Comparison of ENCODE assay signal across 19 cellular contexts in the genomic region with DNA sequence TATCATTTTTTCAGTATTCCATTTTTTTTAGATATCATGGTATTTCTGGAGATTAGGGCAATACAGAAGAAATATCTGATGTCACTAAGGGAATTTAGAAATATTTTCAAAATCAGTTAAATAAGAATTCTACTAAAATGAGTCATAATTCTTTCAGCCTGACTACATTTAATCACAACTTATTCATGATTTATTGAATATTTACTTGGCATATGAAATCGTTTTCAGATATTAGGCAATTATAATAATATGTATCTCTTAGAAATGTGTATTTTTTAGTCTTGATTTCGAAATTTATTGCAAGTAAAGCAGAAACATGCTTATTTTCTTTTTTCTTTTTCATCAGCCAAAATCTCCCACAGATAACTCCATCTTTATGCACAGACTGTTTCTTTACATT.
DNase-seq lines count a peak whose midpoint lies in the region; ATAC-seq, FAIRE-seq and TF ChIP-seq lines count a peak whose summit lies in the region.
"Had no signal": no experiment of that assay in that cellular context is flagged by ENCODE, and none has a peak within 500 bp of the region (broad histone marks: within the 10 kb centered on the region; RNA-seq: fewer than 3 reads in every experiment).

No MANE protein-coding gene starts in this region.

- TF ChIP-seq CTCF in PC-3 (conservative IDR thresholded peaks at IDR 0.05; ENCODE audit: low read depth, low read length) = no peak
- no peak for TF ChIP-seq CTCF in fibroblast of the aortic adventitia (IDR thresholded peaks at IDR 0.05; ENCODE audit: insufficient read depth, low read length)
- TF ChIP-seq CTCF in lower leg skin (IDR thresholded peaks at IDR 0.05) = no peak

- no peak overlapping the region for H2AFZ ChIP-seq in PC-3 (ENCODE audit: low read length)

- POLR2A ChIA-PET in PC-3 (lab: Charles Lee; ENCODE audit: unreplicated experiment) (no interaction called here), T-cell (lab: Charles Lee) (no interaction called here)

- H3K9me2 ChIP-seq in PC-3 (replicated peaks; ENCODE audit: low read length) = no peaks in the 10 kb centered on the region

- H3K36me3 Mint-ChIP-seq in T-cell = no peaks in the 10 kb centered on the region
- H3K36me3 Mint-ChIP-seq: CD4-positive, CD25-positive, alpha-beta regulatory T cell had no signal

- H3K4me2 ChIP-seq in PC-3 (ENCODE audit: low read length) = 0 out of 2 replicates have a peak overlapping the region, but pooled peaks have one; percentile 12
- H3K4me2 ChIP-seq: BLaER1 treated with 17β-estradiol and CSF1 and Interleukin-3, amounts not matched to agents 10 nM and 100 nM had no signal

- no peaks in the 10 kb centered on the region for H3K9me3 ChIP-seq in PC-3 (ENCODE audit: low read length)
- H3K9me3 ChIP-seq: BLaER1 treated with 17β-estradiol and CSF1 and Interleukin-3, amounts not matched to agents 10 nM and 100 nM had no signal

- no peaks in the 10 kb centered on the region for H3K79me2 ChIP-seq in PC-3 (ENCODE audit: low read length)

- no peaks in the 10 kb centered on the region for H3F3A ChIP-seq in PC-3 (ENCODE audit: low read length, unreplicated experiment)

- no peaks in the 10 kb centered on the region for H3K27me3 ChIP-seq in PC-3 (ENCODE audit: low read length)
- H3K27me3 ChIP-seq: BLaER1 treated with 17β-estradiol and CSF1 and Interleukin-3, amounts not matched to agents 10 nM and 100 nM had no signal

- ATAC-seq in PC-3 (no peak; the same call in 1 of the 2 replicates), T-cell (replicated peaks in 1 of 4) (no peak), GM19328 (IDR thresholded peaks at IDR 0.05; ENCODE audit: unreplicated experiment) (no peak)
- ATAC-seq: GM12878 had no signal

- no peaks in the 10 kb centered on the region for H3K36me3 ChIP-seq in PC-3 (ENCODE audit: low read depth, low read length)
- H3K36me3 ChIP-seq: BLaER1 treated with 17β-estradiol and CSF1 and Interleukin-3, amounts not matched to agents 10 nM and 100 nM; HAP-1 had no signal

- BruUV-seq in PC-3 (replicated peaks; lab: Mats Ljungman, UMichigan) = no TSS peak

- CTCF ChIA-PET in PC-3 (lab: Charles Lee) (no interaction called here), T-cell (lab: Charles Lee) (interaction anchor here in 1 of 2 donors (0.6 kb wide), 1 partner anchor 273 kb away, joined by 3 read pairs; no protein-coding TSS in a partner anchor)

- FAIRE-seq in A204.1 (lab: Jason Lieb, UNC) = peak; percentile 30
- FAIRE-seq: GM12878, GM18507, H1 had no signal

- intact Hi-C loops in PC-3 (cut with micrococcal nuclease) (no loop called here), lower leg skin (cut with DNase I; ENCODE audit: low total_unique reads) (no loop called here)

- H4K20me1 ChIP-seq in PC-3 (ENCODE audit: low read length) = no peaks in the 10 kb centered on the region
- H4K20me1 ChIP-seq: BLaER1 treated with 17β-estradiol and CSF1 and Interleukin-3, amounts not matched to agents 10 nM and 100 nM had no signal

- no peak for TF ChIP-seq POLR2A in lower leg skin (IDR thresholded peaks at IDR 0.05)

- no peak overlapping the region for H3K4me3 Mint-ChIP-seq in T-cell
- H3K4me3 Mint-ChIP-seq: CD4-positive, CD25-positive, alpha-beta regulatory T cell; HFFc6 had no signal

- H3K4me1 ChIP-seq in PC-3 (ENCODE audit: insufficient read depth, low read length) = peaks cover 13% of the 10 kb centered on the region
- H3K4me1 ChIP-seq: BLaER1 treated with 17β-estradiol and CSF1 and Interleukin-3, amounts not matched to agents 10 nM and 100 nM had no signal

- no peaks in the 10 kb centered on the region for H3K9me3 Mint-ChIP-seq in T-cell
- H3K9me3 Mint-ChIP-seq: CD4-positive, CD25-positive, alpha-beta regulatory T cell; HFFc6 had no signal

- H3K27ac ChIP-seq in PC-3 (ENCODE audit: low read length) = no peak overlapping the region
- H3K27ac ChIP-seq: 22Rv1; BLaER1 treated with 17β-estradiol and CSF1 and Interleukin-3, amounts not matched to agents 10 nM and 100 nM; HL-60 had no signal

- H3K27me3 Mint-ChIP-seq in T-cell = no peaks in the 10 kb centered on the region
- H3K27me3 Mint-ChIP-seq: CD4-positive, CD25-positive, alpha-beta regulatory T cell had no signal

- no peak overlapping the region for H3K9ac ChIP-seq in PC-3 (ENCODE audit: low read length)
- H3K9ac ChIP-seq: BLaER1 treated with 17β-estradiol and CSF1 and Interleukin-3, amounts not matched to agents 10 nM and 100 nM had no signal

- H3K4me1 Mint-ChIP-seq in T-cell = no peaks in the 10 kb centered on the region
- H3K4me1 Mint-ChIP-seq: CD4-positive, CD25-positive, alpha-beta regulatory T cell had no signal

- 33 to 46% methylated on average over 2 of the region's 2 CpGs for WGBS in lower leg skin, 2 donors

- no peak overlapping the region for H3K27ac Mint-ChIP-seq in T-cell
- H3K27ac Mint-ChIP-seq: CD4-positive, CD25-positive, alpha-beta regulatory T cell; HFFc6 had no signal

- no peak for DNase-seq in PC-3
- peak; percentile 3 for DNase-seq in amniotic epithelial cell (ENCODE audit: low read depth)
- DNase-seq in fibroblast of the aortic adventitia (ENCODE audit: low read depth) = peak; percentile 4
- DNase-seq in lower leg skin (ENCODE audit: low spot score in 2 of 2) = no peak
- DNase-seq in T-cell = no peak
- DNase-seq: CD4-positive, CD25-positive, alpha-beta regulatory T cell; DMS 273 treated with DMSO at 0.1 percent for 48 hours; HFFc6; IMR-90; KBM-7 had no signal

- no peak overlapping the region for H3K4me3 ChIP-seq in PC-3 (ENCODE audit: low read length)
- no peak overlapping the region for H3K4me3 ChIP-seq in fibroblast of the aortic adventitia (ENCODE audit: low read depth, low read length)
- H3K4me3 ChIP-seq in lower leg skin (ENCODE audit: low read depth, poor library complexity, severe bottlenecking) = no peak overlapping the region
- H3K4me3 ChIP-seq: BLaER1 treated with 17β-estradiol and CSF1 and Interleukin-3, amounts not matched to agents 10 nM and 100 nM; GM12878; HAP-1 had no signal

Comparison
In these comparisons a context has a peak if more than half of its experiments do, and no peak if none do; other contexts are left out.
1. DNase-seq: peak in amniotic epithelial cell (single experiment) and fibroblast of the aortic adventitia (single experiment); none in PC-3 (single experiment), lower leg skin (0 of 2) and T-cell (0 of 34).